Comparison of ENCODE assay signal across 10 cellular contexts in genomic region chr1:193569696-193570269, GRCh38.
A peak's percentile ranks its signal among the peaks of the same experiment; 100 is the strongest.
DNase-seq lines count a peak whose midpoint lies in the region; ATAC-seq and TF ChIP-seq lines count a peak whose summit lies in the region.
"Had no signal": no experiment of that assay in that cellular context is flagged by ENCODE, and none has a peak within 500 bp of the region (broad histone marks: within the 10 kb centered on the region; RNA-seq: fewer than 3 reads in every experiment).

No MANE protein-coding gene starts in this region.

- no peak overlapping the region for H3K4me3 ChIP-seq in fibroblast of pulmonary artery (replicated peaks; ENCODE audit: low read depth, low read length)
- H3K4me3 ChIP-seq: stomach had no signal

- ATAC-seq in GM21367 (IDR thresholded peaks at IDR 0.05; ENCODE audit: unreplicated experiment), result peak; percentile 69
- ATAC-seq in GM18873 (IDR thresholded peaks at IDR 0.05; ENCODE audit: low FRiP score, unreplicated experiment), result no peak

- TF ChIP-seq CTCF in fibroblast of pulmonary artery (IDR thresholded peaks at IDR 0.05; ENCODE audit: low read length, missing control alignments), result no peak

- DNase-seq in AG08396 (ENCODE audit: low spot score) (peak; percentile 7), RPMI7951 (ENCODE audit: low read depth) (peak; percentile 3), fibroblast of pulmonary artery (ENCODE audit: low read depth) (peak; percentile 74), LoVo (ENCODE audit: low spot score) (no peak), KG1 (lab: John Stamatoyannopoulos, UW) (no peak)
- no peak for DNase-seq in activated CD8-positive, alpha-beta memory T cell treated with anti-CD3 and anti-CD28 coated beads, Interleukin-2, amount 50 U/mL, for 48 hours
- DNase-seq: Right ventricle myocardium superior, stomach had no signal

Comparison
In these comparisons a context has a peak if more than half of its experiments do, and no peak if none do; other contexts are left out.
1. DNase-seq: peak in AG08396 (single experiment), RPMI7951 (single experiment) and fibroblast of pulmonary artery (single experiment); none in LoVo (single experiment), KG1 (single experiment) and activated CD8-positive, alpha-beta memory T cell treated with anti-CD3 and anti-CD28 coated beads, Interleukin-2, amount 50 U/mL, for 48 hours (single experiment).